1 cellular context compared by ENCODE assay signal in genomic region chr11:28105869-28106268, GRCh38.
TF ChIP-seq lines count a peak whose summit lies in the region.

No MANE protein-coding gene starts in this region.

TF ChIP-seq in HepG2, 621 proteins besides CTCF, POLR2A, EP300 and RAD21:
- TF ChIP-seq ZHX2 (IDR thresholded peaks at IDR 0.05; ENCODE audit: low read depth) = no peak
- TF ChIP-seq ZHX2 (CRISPR knock-in tag; IDR thresholded peaks at IDR 0.05; ENCODE audit: borderline replicate concordance) = no peak
- TF ChIP-seq USF2 (IDR thresholded peaks at IDR 0.05; ENCODE audit: low read depth, low read length) = peak; percentile 27; the same call in 1 of the 2 replicates
- no peak for TF ChIP-seq USF2 (CRISPR knock-in tag; IDR thresholded peaks at IDR 0.05; ENCODE audit: borderline replicate concordance)
